ENCODE assay signal across 31 cellular contexts in the genomic region with DNA sequence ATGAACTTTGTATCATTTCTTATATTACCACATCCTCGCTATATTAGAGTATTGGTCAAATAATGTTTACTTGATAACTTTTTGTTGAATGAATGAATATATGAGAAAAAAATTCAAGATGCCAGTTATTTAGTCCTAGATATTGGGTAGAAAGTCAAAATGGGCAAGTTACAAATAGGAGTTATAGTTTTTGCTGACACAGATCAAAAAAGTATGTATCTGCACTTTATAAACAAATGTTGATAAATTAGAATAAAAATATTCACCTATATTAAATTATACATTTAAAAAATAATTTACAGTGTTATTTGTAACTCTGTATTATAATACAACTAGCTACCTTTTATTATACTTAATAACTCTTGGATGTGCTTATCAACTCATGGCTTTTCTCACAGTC. TPM values are rescaled to one million over a fixed set of nuclear protein-coding genes. Genes with fewer than 3 reads are reported as not detected.
DNase-seq lines count a peak whose midpoint lies in the region; ATAC-seq, FAIRE-seq and TF ChIP-seq lines count a peak whose summit lies in the region.
"Had no signal": no experiment of that assay in that cellular context is flagged by ENCODE, and none has a peak within 500 bp of the region (broad histone marks: within the 10 kb centered on the region; RNA-seq: fewer than 3 reads in every experiment).

No MANE protein-coding gene starts in this region.

- no peak overlapping the region for H3K14ac ChIP-seq in IMR-90 (replicated peaks; ENCODE audit: low read depth, low read length)

- H3K4me1 ChIP-seq in IMR-90 (ENCODE audit: control insufficient read depth, insufficient read depth, low read length) (no peaks in the 10 kb centered on the region), K562 (replicated peaks in 1 of 2; ENCODE audit: control insufficient read depth in 2 of 2, insufficient read depth in 2 of 2, low read length in 2 of 2) (no peaks in the 10 kb centered on the region), small intestine (ENCODE audit: control insufficient read depth in 2 of 2, insufficient read depth in 1 of 2, low read depth in 1 of 2, low read length in 1 of 2) (no peaks in the 10 kb centered on the region)
- H3K4me1 ChIP-seq: BE2C, BLaER1 had no signal

- H4K8ac ChIP-seq in IMR-90 (ENCODE audit: low read depth in 2 of 2, low read length in 2 of 2): no peak overlapping the region

- POLR2A ChIA-PET in IMR-90 (lab: Charles Lee; ENCODE audit: unreplicated experiment) (no interaction called here), K562 (lab: Yijun Ruan, JAX) (no interaction called here)

- H3K56ac ChIP-seq in IMR-90 (ENCODE audit: extremely low read depth, insufficient read depth, low read length): no peak overlapping the region

- no peak for DNase-seq in IMR-90
- DNase-seq in K562 (ENCODE audit: extremely low read depth in 1 of 4, low spot score in 3 of 4): no peak
- DNase-seq in frontal cortex (ENCODE audit: low spot score in 2 of 2): no peak
- no peak for DNase-seq in small intestine
- no peak for DNase-seq in KG1 (lab: John Stamatoyannopoulos, UW)
- DNase-seq in natural killer cell treated with Interleukin-12 subunit alpha and Interleukin-12 subunit beta and Interleukin-15 and Interleukin-18, amount 100 ng/mL, for 72 hours (ENCODE audit: low spot score): no peak
- DNase-seq: 8988T; ACHN; BE2C; C1 segment of cervical spinal cord; CD4-positive, alpha-beta memory T cell; CD4-positive, CD25-positive, alpha-beta regulatory T cell; CD8-positive, alpha-beta memory T cell; COR-L47; DMS 273 treated with DMSO at 0.1 percent for 48 hours; DMS53; DMS79; DND-41; EL; GDM1 had no signal

- TF ChIP-seq CTCF in IMR-90 (conservative IDR thresholded peaks at IDR 0.05; ENCODE audit: low read depth, low read length) (no peak), K562 (IDR thresholded peaks at IDR 0.05 in 2 of 3, conservative IDR thresholded peaks at IDR 0.05 in 1 of 3; ENCODE audit: insufficient read depth in 2 of 3, low read depth in 1 of 3, low read length in 3 of 3) (no peak)

- BruUV-seq in IMR-90 (replicated peaks; lab: Mats Ljungman, UMichigan) (no TSS peak), K562 (replicated peaks; lab: Mats Ljungman, UMichigan) (no TSS peak)

- ATAC-seq in IMR-90 (ENCODE audit: low read depth): no peak
- ATAC-seq in K562: no peak
- no peak for ATAC-seq in GM18858 (IDR thresholded peaks at IDR 0.05; ENCODE audit: unreplicated experiment)
- no peak for ATAC-seq in natural killer cell treated with Interleukin-12 subunit alpha and Interleukin-12 subunit beta and Interleukin-15 and Interleukin-18, amount 100 ng/mL, for 72 hours
- ATAC-seq: GM12878 had no signal

- no peak for TF ChIP-seq EP300 in K562 (IDR thresholded peaks at IDR 0.05; ENCODE audit: low read length)

- H3K4ac ChIP-seq in IMR-90 (ENCODE audit: low read depth, low read length): no peak overlapping the region

- intact Hi-C loops in IMR-90 (cut with micrococcal nuclease): no loop called here
- intact Hi-C loops in K562 (cut with micrococcal nuclease): no loop called here

- no peaks in the 10 kb centered on the region for H3K27me3 ChIP-seq in IMR-90 (ENCODE audit: control insufficient read depth, insufficient read depth, low read length)
- no peaks in the 10 kb centered on the region for H3K27me3 ChIP-seq in K562 (ENCODE audit: control insufficient read depth in 2 of 2, insufficient read depth in 2 of 2, low read length in 2 of 2)
- H3K27me3 ChIP-seq in small intestine (ENCODE audit: control insufficient read depth in 2 of 2, insufficient read depth in 2 of 2, low read length in 2 of 2): no peaks in the 10 kb centered on the region
- H3K27me3 ChIP-seq: BE2C, BLaER1 had no signal

- H3K27ac ChIP-seq in IMR-90 (ENCODE audit: insufficient read depth, low read length) (no peak overlapping the region), K562 (ENCODE audit: extremely low read depth, low read depth, low read length) (no peak overlapping the region), small intestine (ENCODE audit: low read depth in 1 of 2, low read length in 1 of 2) (no peak overlapping the region)
- H3K27ac ChIP-seq: BLaER1 had no signal

- H3K4me2 ChIP-seq in IMR-90 (ENCODE audit: low read depth, low read length) (no peak overlapping the region), K562 (ENCODE audit: insufficient read depth, low read length) (no peak overlapping the region)
- H3K4me2 ChIP-seq: BLaER1 had no signal

- no peak overlapping the region for H2BK15ac ChIP-seq in IMR-90 (ENCODE audit: low read depth, low read length)

- TF ChIP-seq RAD21 in IMR-90 (IDR thresholded peaks at IDR 0.05; ENCODE audit: low read length): no peak
- TF ChIP-seq RAD21 in K562 (CRISPR knock-in tag; conservative IDR thresholded peaks at IDR 0.05 in 1 of 2, IDR thresholded peaks at IDR 0.05 in 1 of 2): no peak

- H2AK9ac ChIP-seq in IMR-90 (replicated peaks; ENCODE audit: low read depth, low read length, poor library complexity): no peak overlapping the region

- H4K91ac ChIP-seq in IMR-90 (ENCODE audit: insufficient read depth, low read depth, low read length): no peak overlapping the region

- no peaks in the 10 kb centered on the region for H3K79me2 ChIP-seq in K562 (ENCODE audit: control insufficient read depth, insufficient read depth, low read length)

- WGBS in IMR-90 (ENCODE audit: extremely low coverage in 2 of 2, insufficient read length in 1 of 2), 2 experiments: no CpG with 5 or more reads among the region's 1 CpG
- WGBS in K562 (ENCODE audit: insufficient coverage, low coverage, missing lambda C conversion rate): 0% methylated on average over 1 of the region's 1 CpG
- WGBS in small intestine, 3 donors: 85 to 91% (median 88%) methylated on average over 1 of the region's 1 CpG

- no peak for TF ChIP-seq POLR2A in IMR-90 (IDR thresholded peaks at IDR 0.05; ENCODE audit: low read depth, low read length)
- no peak for TF ChIP-seq POLR2A in K562 (conservative IDR thresholded peaks at IDR 0.05)

- in situ Hi-C loops in IMR-90 (cut with MboI; ENCODE audit: low sequenced_read_pairs): no loop called here
- in situ Hi-C loops in K562 (cut with MboI): no loop called here

- peaks cover 5% of the 10 kb centered on the region for H3K36me3 Mint-ChIP-seq in natural killer cell treated with Interleukin-12 subunit alpha and Interleukin-12 subunit beta and Interleukin-15 and Interleukin-18, amount 100 ng/mL, for 72 hours
- H3K36me3 Mint-ChIP-seq: CD14-positive monocyte; CD4-positive, alpha-beta memory T cell; CD4-positive, CD25-positive, alpha-beta regulatory T cell; CD8-positive, alpha-beta memory T cell had no signal

- no peak overlapping the region for H2BK5ac ChIP-seq in IMR-90 (ENCODE audit: low read depth, low read length, poor library complexity, severe bottlenecking)

- H3K9me3 Mint-ChIP-seq in natural killer cell treated with Interleukin-12 subunit alpha and Interleukin-12 subunit beta and Interleukin-15 and Interleukin-18, amount 100 ng/mL, for 72 hours: peaks cover 15% of the 10 kb centered on the region

- FAIRE-seq in K562 (lab: Jason Lieb, UNC) (no peak), frontal cortex (lab: Jason Lieb, UNC) (peak; percentile 26), small intestine (lab: Jason Lieb, UNC) (peak; percentile 55)
- FAIRE-seq: A204.1, GM12878, GM12892, GM18507, GM19239 had no signal

- no peak overlapping the region for H2BK20ac ChIP-seq in IMR-90 (ENCODE audit: low read depth, low read length)

- H3K36me3 ChIP-seq in IMR-90 (ENCODE audit: control insufficient read depth, insufficient read depth, low read length) (no peaks in the 10 kb centered on the region), K562 (ENCODE audit: control insufficient read depth, insufficient read depth, low read length) (no peaks in the 10 kb centered on the region), small intestine (ENCODE audit: control insufficient read depth in 2 of 2, insufficient read depth in 2 of 2, low read length in 2 of 2) (no peaks in the 10 kb centered on the region)
- H3K36me3 ChIP-seq: BE2C, BLaER1 had no signal

- H3K9ac ChIP-seq in IMR-90 (ENCODE audit: low read depth, low read length) (no peak overlapping the region), K562 (ENCODE audit: insufficient read depth in 1 of 2, low read depth in 2 of 2, low read length in 2 of 2) (no peak overlapping the region)
- H3K9ac ChIP-seq: BLaER1 had no signal

- dilution Hi-C loops in IMR-90 (cut with HindIII; ENCODE audit: low sequenced_read_pairs, unreplicated experiment): no loop called here

- H3K4me3 ChIP-seq in IMR-90 (ENCODE audit: insufficient read depth, low read depth, low read length) (no peak overlapping the region), K562 (no peak overlapping the region), small intestine (ENCODE audit: low read depth in 1 of 2, low read length in 2 of 2) (no peak overlapping the region)
- H3K4me3 ChIP-seq: BLaER1, GM12878 had no signal

- H3K27ac Mint-ChIP-seq in natural killer cell treated with Interleukin-12 subunit alpha and Interleukin-12 subunit beta and Interleukin-15 and Interleukin-18, amount 100 ng/mL, for 72 hours: no peak overlapping the region
- H3K27ac Mint-ChIP-seq: CD14-positive monocyte; CD4-positive, alpha-beta memory T cell; CD4-positive, CD25-positive, alpha-beta regulatory T cell; CD8-positive, alpha-beta memory T cell had no signal

- H3K79me1 ChIP-seq in IMR-90 (ENCODE audit: low read depth in 1 of 2, low read length in 2 of 2): no peaks in the 10 kb centered on the region

- H2AFZ ChIP-seq in IMR-90 (replicated peaks; ENCODE audit: low read length, poor library complexity) (no peak overlapping the region), K562 (ENCODE audit: low read depth, low read length) (no peak overlapping the region)

- no peak overlapping the region for H3K4me3 Mint-ChIP-seq in natural killer cell treated with Interleukin-12 subunit alpha and Interleukin-12 subunit beta and Interleukin-15 and Interleukin-18, amount 100 ng/mL, for 72 hours
- H3K4me3 Mint-ChIP-seq: CD14-positive monocyte; CD4-positive, alpha-beta memory T cell; CD4-positive, CD25-positive, alpha-beta regulatory T cell; CD8-positive, alpha-beta memory T cell had no signal

- no peaks in the 10 kb centered on the region; the same call in 1 of the 2 replicates for H3K9me3 ChIP-seq in IMR-90 (ENCODE audit: control insufficient read depth, insufficient read depth, low read length)
- H3K9me3 ChIP-seq in K562 (replicated peaks; ENCODE audit: control insufficient read depth, insufficient read depth, low read depth, low read length): no peaks in the 10 kb centered on the region; the same call in 1 of the 2 replicates
- no peaks in the 10 kb centered on the region for H3K9me3 ChIP-seq in small intestine (ENCODE audit: control insufficient read depth, low read depth)
- H3K9me3 ChIP-seq: BE2C, BLaER1 had no signal

- no peak overlapping the region for H3K23ac ChIP-seq in IMR-90 (ENCODE audit: low read depth, low read length)

- H4K5ac ChIP-seq in IMR-90 (ENCODE audit: low read depth, low read length): no peak overlapping the region

- CTCF ChIA-PET in IMR-90 (lab: Yijun Ruan, JAX): no interaction called here
- CTCF ChIA-PET in K562 (lab: Yijun Ruan, JAX; ENCODE audit: low intra/inter-chr PET ratio): no interaction called here

- no peak overlapping the region for H2AK5ac ChIP-seq in IMR-90 (ENCODE audit: low read depth, low read length)

- H3K4me1 Mint-ChIP-seq in natural killer cell treated with Interleukin-12 subunit alpha and Interleukin-12 subunit beta and Interleukin-15 and Interleukin-18, amount 100 ng/mL, for 72 hours (ENCODE audit: low read depth in 2 of 2): no peaks in the 10 kb centered on the region
- H3K4me1 Mint-ChIP-seq: CD14-positive monocyte; CD4-positive, alpha-beta memory T cell; CD4-positive, CD25-positive, alpha-beta regulatory T cell; CD8-positive, alpha-beta memory T cell had no signal

- H3K9me1 ChIP-seq in IMR-90 (ENCODE audit: insufficient read depth, low read length) (no peaks in the 10 kb centered on the region), K562 (ENCODE audit: control insufficient read depth, insufficient read depth, low read length) (no peaks in the 10 kb centered on the region)

- H4K20me1 ChIP-seq in IMR-90 (ENCODE audit: insufficient read depth, low read length) (no peaks in the 10 kb centered on the region), K562 (replicated peaks; ENCODE audit: control insufficient read depth, insufficient read depth, low read length) (no peaks in the 10 kb centered on the region)
- H4K20me1 ChIP-seq: BLaER1 had no signal

- no peak overlapping the region for H3K18ac ChIP-seq in IMR-90 (ENCODE audit: low read depth, low read length)

- H3K27me3 Mint-ChIP-seq in natural killer cell treated with Interleukin-12 subunit alpha and Interleukin-12 subunit beta and Interleukin-15 and Interleukin-18, amount 100 ng/mL, for 72 hours: no peaks in the 10 kb centered on the region
- H3K27me3 Mint-ChIP-seq: CD4-positive, alpha-beta memory T cell; CD4-positive, CD25-positive, alpha-beta regulatory T cell; CD8-positive, alpha-beta memory T cell had no signal

- H2BK120ac ChIP-seq in IMR-90 (ENCODE audit: low read depth, low read length): no peak overlapping the region

RNA-seq across cellular contexts. Expression of a gene that starts 57.8 kb away (rescaled TPM):
- not detected in 2 replicates for total RNA-seq in IMR-90 (2012; rRNA removed)
- not detected in 2 replicates for polyA plus RNA-seq in IMR-90 (2012; rRNA removed)
- not detected in 2 replicates for polyA plus RNA-seq in IMR-90 (2012; cell fraction: cytosol; rRNA removed)
- not detected in 2 replicates for polyA plus RNA-seq in IMR-90 (2012; cell fraction: nucleus; rRNA removed; ENCODE audit: low replicate concordance)
- total RNA-seq in K562 (2011; cell fraction: chromatin; rRNA removed; ENCODE audit: low replicate concordance): not detected in 2 replicates
- total RNA-seq in K562 (2011; cell fraction: nucleolus; rRNA removed): not detected in 2 replicates
- total RNA-seq in K562 (2011; cell fraction: nucleoplasm; rRNA removed): not detected in 2 replicates
- total RNA-seq in K562 (2014; rRNA removed): not detected in 2 replicates
- total RNA-seq in K562 (2014; rRNA removed; fragmentation: Illumina TruSeq; extraction: Trizol): not detected in 2 replicates
- total RNA-seq in K562 (2015; rRNA removed; fragmentation: Illumina TruSeq; extraction: Trizol): 0.08 TPM in 1 of 2 replicates, not detected in the other
- total RNA-seq in K562 (2021): not detected in 2 replicates
- polyA plus RNA-seq in K562 (2011; rRNA removed): not detected in 2 replicates
- not detected in 2 replicates for polyA plus RNA-seq in K562 (2011; cell fraction: cytosol; rRNA removed)
- not detected in 2 replicates for polyA plus RNA-seq in K562 (2011; cell fraction: nucleus; rRNA removed)
- polyA plus RNA-seq in K562 (2012): 0.03 TPM in 1 of 2 replicates, not detected in the other
- not detected in 2 replicates for polyA plus RNA-seq in K562 (2014; fragmentation: Illumina TruSeq; extraction: Trizol)
- not detected for polyA plus RNA-seq in K562 (2014; fragmentation: Nextera tagmentation; extraction: Ambion mirVana)
- polyA plus RNA-seq in K562 (2014; rRNA removed): not detected in 2 replicates
- polyA minus RNA-seq in K562 (2011; rRNA and poly(A)+ RNA removed): not detected in 2 replicates
- not detected in 2 replicates for polyA minus RNA-seq in K562 (2011; cell fraction: cytosol; rRNA and poly(A)+ RNA removed)
- not detected in 2 replicates for polyA minus RNA-seq in K562 (2011; cell fraction: nucleus; rRNA and poly(A)+ RNA removed)
- 6.1 TPM for total RNA-seq in frontal cortex
- not detected for polyA plus RNA-seq in small intestine
- not detected for total RNA-seq in natural killer cell treated with Interleukin-12 subunit alpha and Interleukin-12 subunit beta and Interleukin-15 and Interleukin-18, amount 100 ng/mL, for 72 hours
- total RNA-seq: CD4-positive, alpha-beta memory T cell; CD4-positive, CD25-positive, alpha-beta regulatory T cell; CD8-positive, alpha-beta memory T cell; Daoy; G401 had no signal
- polyA plus RNA-seq: AG04450; CD14-positive monocyte; CD4-positive, alpha-beta memory T cell; CD4-positive, CD25-positive, alpha-beta regulatory T cell; CD8-positive, alpha-beta memory T cell had no signal
